In genomic region chr1:15885269-15885668, GRCh38 we compare ENCODE assay signal across 1 cellular context.
TF ChIP-seq lines count a peak whose summit lies in the region.

No MANE protein-coding gene starts in this region.

TF ChIP-seq in WTC11, 78 proteins besides CTCF, POLR2A, EP300 and RAD21 (continued from another document):
- TF ChIP-seq, protein P1, sequence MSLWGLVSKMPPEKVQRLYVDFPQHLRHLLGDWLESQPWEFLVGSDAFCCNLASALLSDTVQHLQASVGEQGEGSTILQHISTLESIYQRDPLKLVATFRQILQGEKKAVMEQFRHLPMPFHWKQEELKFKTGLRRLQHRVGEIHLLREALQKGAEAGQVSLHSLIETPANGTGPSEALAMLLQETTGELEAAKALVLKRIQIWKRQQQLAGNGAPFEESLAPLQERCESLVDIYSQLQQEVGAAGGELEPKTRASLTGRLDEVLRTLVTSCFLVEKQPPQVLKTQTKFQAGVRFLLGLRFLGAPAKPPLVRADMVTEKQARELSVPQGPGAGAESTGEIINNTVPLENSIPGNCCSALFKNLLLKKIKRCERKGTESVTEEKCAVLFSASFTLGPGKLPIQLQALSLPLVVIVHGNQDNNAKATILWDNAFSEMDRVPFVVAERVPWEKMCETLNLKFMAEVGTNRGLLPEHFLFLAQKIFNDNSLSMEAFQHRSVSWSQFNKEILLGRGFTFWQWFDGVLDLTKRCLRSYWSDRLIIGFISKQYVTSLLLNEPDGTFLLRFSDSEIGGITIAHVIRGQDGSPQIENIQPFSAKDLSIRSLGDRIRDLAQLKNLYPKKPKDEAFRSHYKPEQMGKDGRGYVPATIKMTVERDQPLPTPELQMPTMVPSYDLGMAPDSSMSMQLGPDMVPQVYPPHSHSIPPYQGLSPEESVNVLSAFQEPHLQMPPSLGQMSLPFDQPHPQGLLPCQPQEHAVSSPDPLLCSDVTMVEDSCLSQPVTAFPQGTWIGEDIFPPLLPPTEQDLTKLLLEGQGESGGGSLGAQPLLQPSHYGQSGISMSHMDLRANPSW (CRISPR knock-in tag; conservative IDR thresholded peaks at IDR 0.05; ENCODE audit: low read depth): no peak
- TF ChIP-seq TCF7 (CRISPR knock-in tag; IDR thresholded peaks at IDR 0.05; ENCODE audit: low read depth) (no peak), ATF1 (CRISPR knock-in tag; IDR thresholded peaks at IDR 0.05) (no peak), ZNF121 (CRISPR knock-in tag; IDR thresholded peaks at IDR 0.05) (no peak), IRF2 (CRISPR knock-in tag; IDR thresholded peaks at IDR 0.05; ENCODE audit: borderline replicate concordance, low read depth) (no peak), ATF6 (CRISPR knock-in tag; IDR thresholded peaks at IDR 0.05) (no peak), ZNF512 (CRISPR knock-in tag; IDR thresholded peaks at IDR 0.05; ENCODE audit: borderline replicate concordance) (no peak)
- TF ChIP-seq, protein P2, sequence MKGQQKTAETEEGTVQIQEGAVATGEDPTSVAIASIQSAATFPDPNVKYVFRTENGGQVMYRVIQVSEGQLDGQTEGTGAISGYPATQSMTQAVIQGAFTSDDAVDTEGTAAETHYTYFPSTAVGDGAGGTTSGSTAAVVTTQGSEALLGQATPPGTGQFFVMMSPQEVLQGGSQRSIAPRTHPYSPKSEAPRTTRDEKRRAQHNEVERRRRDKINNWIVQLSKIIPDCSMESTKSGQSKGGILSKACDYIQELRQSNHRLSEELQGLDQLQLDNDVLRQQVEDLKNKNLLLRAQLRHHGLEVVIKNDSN (CRISPR knock-in tag; IDR thresholded peaks at IDR 0.05): no peak
TF ChIP-seq in WTC11: peak in this region for 0.
